In the genomic region with DNA sequence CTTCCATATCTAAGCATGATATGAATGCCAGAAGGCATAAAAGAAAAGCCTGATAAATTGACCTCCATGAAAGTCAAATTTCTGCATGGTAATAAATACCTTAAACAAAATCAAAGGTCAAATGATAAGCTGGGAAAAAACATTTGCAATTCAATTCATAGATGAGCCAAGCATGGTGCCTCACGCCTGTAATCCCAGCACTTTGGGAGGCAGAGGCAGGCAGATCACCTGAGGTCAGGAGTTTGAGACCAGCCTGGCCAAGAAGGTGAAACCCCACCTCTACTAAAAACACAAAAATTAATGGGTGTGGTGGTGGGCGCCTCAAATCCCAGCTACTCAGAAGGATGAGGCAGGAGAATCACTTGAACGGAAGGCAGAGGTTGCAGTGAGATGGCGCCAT, we compare ENCODE assay signal across 1 cellular context.
TF ChIP-seq lines count a peak whose summit lies in the region.

No MANE protein-coding gene starts in this region.

TF ChIP-seq in HCT116, 20 proteins besides CTCF, POLR2A, EP300 and RAD21 (continued from another document):
- TF ChIP-seq, protein P1, sequence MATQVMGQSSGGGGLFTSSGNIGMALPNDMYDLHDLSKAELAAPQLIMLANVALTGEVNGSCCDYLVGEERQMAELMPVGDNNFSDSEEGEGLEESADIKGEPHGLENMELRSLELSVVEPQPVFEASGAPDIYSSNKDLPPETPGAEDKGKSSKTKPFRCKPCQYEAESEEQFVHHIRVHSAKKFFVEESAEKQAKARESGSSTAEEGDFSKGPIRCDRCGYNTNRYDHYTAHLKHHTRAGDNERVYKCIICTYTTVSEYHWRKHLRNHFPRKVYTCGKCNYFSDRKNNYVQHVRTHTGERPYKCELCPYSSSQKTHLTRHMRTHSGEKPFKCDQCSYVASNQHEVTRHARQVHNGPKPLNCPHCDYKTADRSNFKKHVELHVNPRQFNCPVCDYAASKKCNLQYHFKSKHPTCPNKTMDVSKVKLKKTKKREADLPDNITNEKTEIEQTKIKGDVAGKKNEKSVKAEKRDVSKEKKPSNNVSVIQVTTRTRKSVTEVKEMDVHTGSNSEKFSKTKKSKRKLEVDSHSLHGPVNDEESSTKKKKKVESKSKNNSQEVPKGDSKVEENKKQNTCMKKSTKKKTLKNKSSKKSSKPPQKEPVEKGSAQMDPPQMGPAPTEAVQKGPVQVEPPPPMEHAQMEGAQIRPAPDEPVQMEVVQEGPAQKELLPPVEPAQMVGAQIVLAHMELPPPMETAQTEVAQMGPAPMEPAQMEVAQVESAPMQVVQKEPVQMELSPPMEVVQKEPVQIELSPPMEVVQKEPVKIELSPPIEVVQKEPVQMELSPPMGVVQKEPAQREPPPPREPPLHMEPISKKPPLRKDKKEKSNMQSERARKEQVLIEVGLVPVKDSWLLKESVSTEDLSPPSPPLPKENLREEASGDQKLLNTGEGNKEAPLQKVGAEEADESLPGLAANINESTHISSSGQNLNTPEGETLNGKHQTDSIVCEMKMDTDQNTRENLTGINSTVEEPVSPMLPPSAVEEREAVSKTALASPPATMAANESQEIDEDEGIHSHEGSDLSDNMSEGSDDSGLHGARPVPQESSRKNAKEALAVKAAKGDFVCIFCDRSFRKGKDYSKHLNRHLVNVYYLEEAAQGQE (IDR thresholded peaks at IDR 0.05; ENCODE audit: low read depth) = no peak
- TF ChIP-seq ZNF274 (IDR thresholded peaks at IDR 0.05; ENCODE audit: low read depth, low read length) = no peak
